ENCODE assay signal across 23 cellular contexts in the genomic region with DNA sequence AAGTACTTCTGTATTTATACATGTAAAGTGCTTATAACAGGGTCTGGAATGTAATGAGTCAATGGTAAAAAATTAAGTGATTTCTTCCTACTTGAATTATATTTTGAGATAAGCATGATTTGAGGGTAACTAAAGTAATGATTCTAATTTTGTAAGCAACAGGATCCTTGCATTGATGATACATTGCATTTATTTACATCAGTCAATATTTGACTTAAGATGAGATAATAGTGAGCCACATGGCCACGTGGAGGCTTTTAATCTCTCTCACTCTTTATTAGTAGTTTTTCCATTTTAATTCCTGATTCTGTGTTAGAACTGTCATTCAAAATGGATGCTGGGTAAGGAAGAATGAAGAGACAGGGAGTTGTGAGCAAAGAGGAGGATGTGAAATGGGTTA.
"Had no signal": no experiment of that assay in that cellular context is flagged by ENCODE, and none has a peak within 500 bp of the region (broad histone marks: within the 10 kb centered on the region; RNA-seq: fewer than 3 reads in every experiment).

No MANE protein-coding gene starts in this region.

- ATAC-seq: activated CD8-positive, alpha-beta memory T cell treated with anti-CD3 and anti-CD28 coated beads, Interleukin-2, amount 10 ng/mL, durations not matched to agents 7 days and 5 days; gastrocnemius medialis; heart left ventricle; left ventricle myocardium superior; natural killer cell; psoas muscle; right cardiac atrium; stimulated activated naive CD8-positive, alpha-beta T cell treated with anti-CD3 and anti-CD28 coated beads, Interleukin-15, amount 100 ng/mL, for 72 hours had no signal

- H3K4me1 ChIP-seq: gastrocnemius medialis, heart left ventricle, psoas muscle, suprapubic skin had no signal

- H3K4me3 ChIP-seq: coronary artery, gastrocnemius medialis, heart left ventricle, ovary, psoas muscle, suprapubic skin had no signal

- H3K4me1 Mint-ChIP-seq: activated CD4-positive, alpha-beta memory T cell treated with anti-CD3 and anti-CD28 coated beads, Interleukin-2, amount 10 ng/mL, durations not matched to agents 7 days and 5 days; activated CD8-positive, alpha-beta memory T cell treated with anti-CD3 and anti-CD28 coated beads, Interleukin-2, amount 10 ng/mL, durations not matched to agents 7 days and 5 days; activated naive CD8-positive, alpha-beta T cell treated with anti-CD3 and anti-CD28 coated beads, Interleukin-2, amount 10 ng/mL, durations not matched to agents 7 days and 5 days; memory B cell; natural killer cell; stimulated activated naive CD8-positive, alpha-beta T cell treated with anti-CD3 and anti-CD28 coated beads, Interleukin-15, amount 100 ng/mL, for 72 hours had no signal

- H3K9me3 ChIP-seq: gastrocnemius medialis, ovary, suprapubic skin had no signal

- H3K36me3 ChIP-seq: gastrocnemius medialis, heart left ventricle, ovary, suprapubic skin had no signal

- H3K27me3 Mint-ChIP-seq: activated CD4-positive, alpha-beta memory T cell treated with anti-CD3 and anti-CD28 coated beads, Interleukin-2, amount 10 ng/mL, durations not matched to agents 7 days and 5 days; activated CD8-positive, alpha-beta memory T cell treated with anti-CD3 and anti-CD28 coated beads, Interleukin-2, amount 10 ng/mL, durations not matched to agents 7 days and 5 days; activated naive CD8-positive, alpha-beta T cell treated with anti-CD3 and anti-CD28 coated beads, Interleukin-2, amount 10 ng/mL, durations not matched to agents 7 days and 5 days; stimulated activated naive CD8-positive, alpha-beta T cell treated with anti-CD3 and anti-CD28 coated beads, Interleukin-15, amount 100 ng/mL, for 72 hours; type B pancreatic cell had no signal

- H3K27me3 ChIP-seq: gastrocnemius medialis, heart left ventricle, ovary, suprapubic skin had no signal

- FAIRE-seq: endometrium, small intestine had no signal

- H3K27ac ChIP-seq: coronary artery, gastrocnemius medialis, heart left ventricle, ovary, psoas muscle, suprapubic skin had no signal

- DNase-seq: activated CD4-positive, alpha-beta memory T cell treated with anti-CD3 and anti-CD28 coated beads, Interleukin-2, amount 10 ng/mL, durations not matched to agents 7 days and 5 days; activated CD4-positive, alpha-beta T cell treated with anti-CD3 and anti-CD28 coated beads for 48 hours; activated CD4-positive, CD25-positive, alpha-beta regulatory T cell; activated CD8-positive, alpha-beta memory T cell treated with anti-CD3 and anti-CD28 coated beads, Interleukin-2, amount 10 ng/mL, durations not matched to agents 7 days and 5 days; activated naive CD8-positive, alpha-beta T cell treated with anti-CD3 and anti-CD28 coated beads, Interleukin-2, amount 10 ng/mL, durations not matched to agents 7 days and 5 days; central memory CD4-positive, alpha-beta T cell; gastrocnemius medialis; heart left ventricle; left ventricle myocardium superior; natural killer cell; ovary; psoas muscle; right cardiac atrium; small intestine; stimulated activated CD4-positive, alpha-beta T cell treated with anti-CD3 and anti-CD28 coated beads, Interleukin-4, amount 100 ng/mL, for 1 hour; stimulated activated naive CD8-positive, alpha-beta T cell treated with anti-CD3 and anti-CD28 coated beads, Interleukin-15, amount 100 ng/mL, for 72 hours; T1000 had no signal

- H3K27ac Mint-ChIP-seq: activated CD4-positive, alpha-beta memory T cell treated with anti-CD3 and anti-CD28 coated beads, Interleukin-2, amount 10 ng/mL, durations not matched to agents 7 days and 5 days; activated CD8-positive, alpha-beta memory T cell treated with anti-CD3 and anti-CD28 coated beads, Interleukin-2, amount 10 ng/mL, durations not matched to agents 7 days and 5 days; activated naive CD8-positive, alpha-beta T cell treated with anti-CD3 and anti-CD28 coated beads, Interleukin-2, amount 10 ng/mL, durations not matched to agents 7 days and 5 days; memory B cell; natural killer cell; stimulated activated naive CD8-positive, alpha-beta T cell treated with anti-CD3 and anti-CD28 coated beads, Interleukin-15, amount 100 ng/mL, for 72 hours; type B pancreatic cell had no signal

- H3K4me3 Mint-ChIP-seq: activated CD4-positive, alpha-beta memory T cell treated with anti-CD3 and anti-CD28 coated beads, Interleukin-2, amount 10 ng/mL, durations not matched to agents 7 days and 5 days; activated CD8-positive, alpha-beta memory T cell treated with anti-CD3 and anti-CD28 coated beads, Interleukin-2, amount 10 ng/mL, durations not matched to agents 7 days and 5 days; activated naive CD8-positive, alpha-beta T cell treated with anti-CD3 and anti-CD28 coated beads, Interleukin-2, amount 10 ng/mL, durations not matched to agents 7 days and 5 days; brain; memory B cell; natural killer cell; stimulated activated naive CD8-positive, alpha-beta T cell treated with anti-CD3 and anti-CD28 coated beads, Interleukin-15, amount 100 ng/mL, for 72 hours; type B pancreatic cell had no signal

- H3K36me3 Mint-ChIP-seq: activated CD8-positive, alpha-beta memory T cell treated with anti-CD3 and anti-CD28 coated beads, Interleukin-2, amount 10 ng/mL, durations not matched to agents 7 days and 5 days; activated naive CD8-positive, alpha-beta T cell treated with anti-CD3 and anti-CD28 coated beads, Interleukin-2, amount 10 ng/mL, durations not matched to agents 7 days and 5 days; brain; memory B cell; natural killer cell had no signal
